2 cellular contexts compared by ENCODE assay signal in genomic region chr17:17797119-17797809, GRCh38.
TF ChIP-seq lines count a peak whose summit lies in the region.

No MANE protein-coding gene starts in this region.

TF ChIP-seq in HCT116, 20 proteins besides CTCF, POLR2A, EP300 and RAD21:
- TF ChIP-seq, protein P1, sequence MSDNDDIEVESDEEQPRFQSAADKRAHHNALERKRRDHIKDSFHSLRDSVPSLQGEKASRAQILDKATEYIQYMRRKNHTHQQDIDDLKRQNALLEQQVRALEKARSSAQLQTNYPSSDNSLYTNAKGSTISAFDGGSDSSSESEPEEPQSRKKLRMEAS (IDR thresholded peaks at IDR 0.05), result no peak
- TF ChIP-seq FOSL1 (IDR thresholded peaks at IDR 0.05; ENCODE audit: low read depth) (no peak), POLR2AphosphoS5 (IDR thresholded peaks at IDR 0.05; ENCODE audit: low read depth, low read length) (no peak), TCF7L2 (IDR thresholded peaks at IDR 0.05; ENCODE audit: borderline replicate concordance, extremely low read depth, insufficient read depth, insufficient read length) (no peak), ZFX (IDR thresholded peaks at IDR 0.05) (no peak), ZNF274 (IDR thresholded peaks at IDR 0.05; ENCODE audit: low read depth, low read length) (no peak), YY1 (IDR thresholded peaks at IDR 0.05; ENCODE audit: extremely low read depth, insufficient replicate concordance, low read depth, low read length) (no peak), EZH2 (IDR thresholded peaks at IDR 0.05) (no peak)
- TF ChIP-seq, protein P2, sequence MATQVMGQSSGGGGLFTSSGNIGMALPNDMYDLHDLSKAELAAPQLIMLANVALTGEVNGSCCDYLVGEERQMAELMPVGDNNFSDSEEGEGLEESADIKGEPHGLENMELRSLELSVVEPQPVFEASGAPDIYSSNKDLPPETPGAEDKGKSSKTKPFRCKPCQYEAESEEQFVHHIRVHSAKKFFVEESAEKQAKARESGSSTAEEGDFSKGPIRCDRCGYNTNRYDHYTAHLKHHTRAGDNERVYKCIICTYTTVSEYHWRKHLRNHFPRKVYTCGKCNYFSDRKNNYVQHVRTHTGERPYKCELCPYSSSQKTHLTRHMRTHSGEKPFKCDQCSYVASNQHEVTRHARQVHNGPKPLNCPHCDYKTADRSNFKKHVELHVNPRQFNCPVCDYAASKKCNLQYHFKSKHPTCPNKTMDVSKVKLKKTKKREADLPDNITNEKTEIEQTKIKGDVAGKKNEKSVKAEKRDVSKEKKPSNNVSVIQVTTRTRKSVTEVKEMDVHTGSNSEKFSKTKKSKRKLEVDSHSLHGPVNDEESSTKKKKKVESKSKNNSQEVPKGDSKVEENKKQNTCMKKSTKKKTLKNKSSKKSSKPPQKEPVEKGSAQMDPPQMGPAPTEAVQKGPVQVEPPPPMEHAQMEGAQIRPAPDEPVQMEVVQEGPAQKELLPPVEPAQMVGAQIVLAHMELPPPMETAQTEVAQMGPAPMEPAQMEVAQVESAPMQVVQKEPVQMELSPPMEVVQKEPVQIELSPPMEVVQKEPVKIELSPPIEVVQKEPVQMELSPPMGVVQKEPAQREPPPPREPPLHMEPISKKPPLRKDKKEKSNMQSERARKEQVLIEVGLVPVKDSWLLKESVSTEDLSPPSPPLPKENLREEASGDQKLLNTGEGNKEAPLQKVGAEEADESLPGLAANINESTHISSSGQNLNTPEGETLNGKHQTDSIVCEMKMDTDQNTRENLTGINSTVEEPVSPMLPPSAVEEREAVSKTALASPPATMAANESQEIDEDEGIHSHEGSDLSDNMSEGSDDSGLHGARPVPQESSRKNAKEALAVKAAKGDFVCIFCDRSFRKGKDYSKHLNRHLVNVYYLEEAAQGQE (IDR thresholded peaks at IDR 0.05; ENCODE audit: low read depth), result no peak
- TF ChIP-seq, protein P3, sequence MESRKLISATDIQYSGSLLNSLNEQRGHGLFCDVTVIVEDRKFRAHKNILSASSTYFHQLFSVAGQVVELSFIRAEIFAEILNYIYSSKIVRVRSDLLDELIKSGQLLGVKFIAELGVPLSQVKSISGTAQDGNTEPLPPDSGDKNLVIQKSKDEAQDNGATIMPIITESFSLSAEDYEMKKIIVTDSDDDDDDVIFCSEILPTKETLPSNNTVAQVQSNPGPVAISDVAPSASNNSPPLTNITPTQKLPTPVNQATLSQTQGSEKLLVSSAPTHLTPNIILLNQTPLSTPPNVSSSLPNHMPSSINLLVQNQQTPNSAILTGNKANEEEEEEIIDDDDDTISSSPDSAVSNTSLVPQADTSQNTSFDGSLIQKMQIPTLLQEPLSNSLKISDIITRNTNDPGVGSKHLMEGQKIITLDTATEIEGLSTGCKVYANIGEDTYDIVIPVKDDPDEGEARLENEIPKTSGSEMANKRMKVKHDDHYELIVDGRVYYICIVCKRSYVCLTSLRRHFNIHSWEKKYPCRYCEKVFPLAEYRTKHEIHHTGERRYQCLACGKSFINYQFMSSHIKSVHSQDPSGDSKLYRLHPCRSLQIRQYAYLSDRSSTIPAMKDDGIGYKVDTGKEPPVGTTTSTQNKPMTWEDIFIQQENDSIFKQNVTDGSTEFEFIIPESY (IDR thresholded peaks at IDR 0.05; ENCODE audit: extremely low read depth, insufficient replicate concordance, low read length), result no peak

TF ChIP-seq in GM12878, 131 proteins besides CTCF, POLR2A, EP300 and RAD21:
- TF ChIP-seq CREM (IDR thresholded peaks at IDR 0.05; ENCODE audit: low read depth) (no peak), PAX8 (IDR thresholded peaks at IDR 0.05) (no peak), YBX1 (IDR thresholded peaks at IDR 0.05) (no peak), ATF7 (IDR thresholded peaks at IDR 0.05; ENCODE audit: low read depth) (no peak), IKZF2 (IDR thresholded peaks at IDR 0.05) (no peak), RBBP5 (conservative IDR thresholded peaks at IDR 0.05) (no peak), RFX5 (IDR thresholded peaks at IDR 0.05; ENCODE audit: low read depth, low read length) (no peak), ZSCAN29 (IDR thresholded peaks at IDR 0.05) (no peak), ZNF384 (IDR thresholded peaks at IDR 0.05; ENCODE audit: borderline replicate concordance, low read depth, low read length) (no peak), SMC3 (IDR thresholded peaks at IDR 0.05; ENCODE audit: borderline replicate concordance, low read length) (no peak), GATAD2B (conservative IDR thresholded peaks at IDR 0.05; ENCODE audit: low read depth) (no peak), SRF (IDR thresholded peaks at IDR 0.05; ENCODE audit: low read depth in 2 of 2, low read length in 2 of 2) (no peak), TCF3 (IDR thresholded peaks at IDR 0.05; ENCODE audit: borderline replicate concordance, insufficient read depth, low read depth, low read length) (no peak), CBX5 (IDR thresholded peaks at IDR 0.05; ENCODE audit: low read depth) (no peak), EZH2 (IDR thresholded peaks at IDR 0.05; ENCODE audit: borderline replicate concordance, control insufficient read depth, low read depth, low read length) (no peak), TCF12 (IDR thresholded peaks at IDR 0.05; ENCODE audit: low read depth, low read length) (no peak)
- TF ChIP-seq, protein P4, sequence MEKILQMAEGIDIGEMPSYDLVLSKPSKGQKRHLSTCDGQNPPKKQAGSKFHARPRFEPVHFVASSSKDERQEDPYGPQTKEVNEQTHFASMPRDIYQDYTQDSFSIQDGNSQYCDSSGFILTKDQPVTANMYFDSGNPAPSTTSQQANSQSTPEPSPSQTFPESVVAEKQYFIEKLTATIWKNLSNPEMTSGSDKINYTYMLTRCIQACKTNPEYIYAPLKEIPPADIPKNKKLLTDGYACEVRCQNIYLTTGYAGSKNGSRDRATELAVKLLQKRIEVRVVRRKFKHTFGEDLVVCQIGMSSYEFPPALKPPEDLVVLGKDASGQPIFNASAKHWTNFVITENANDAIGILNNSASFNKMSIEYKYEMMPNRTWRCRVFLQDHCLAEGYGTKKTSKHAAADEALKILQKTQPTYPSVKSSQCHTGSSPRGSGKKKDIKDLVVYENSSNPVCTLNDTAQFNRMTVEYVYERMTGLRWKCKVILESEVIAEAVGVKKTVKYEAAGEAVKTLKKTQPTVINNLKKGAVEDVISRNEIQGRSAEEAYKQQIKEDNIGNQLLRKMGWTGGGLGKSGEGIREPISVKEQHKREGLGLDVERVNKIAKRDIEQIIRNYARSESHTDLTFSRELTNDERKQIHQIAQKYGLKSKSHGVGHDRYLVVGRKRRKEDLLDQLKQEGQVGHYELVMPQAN (conservative IDR thresholded peaks at IDR 0.05), result no peak
- TF ChIP-seq, protein P2 (IDR thresholded peaks at IDR 0.05; ENCODE audit: low read depth, low read length), result no peak
- TF ChIP-seq, protein P5, sequence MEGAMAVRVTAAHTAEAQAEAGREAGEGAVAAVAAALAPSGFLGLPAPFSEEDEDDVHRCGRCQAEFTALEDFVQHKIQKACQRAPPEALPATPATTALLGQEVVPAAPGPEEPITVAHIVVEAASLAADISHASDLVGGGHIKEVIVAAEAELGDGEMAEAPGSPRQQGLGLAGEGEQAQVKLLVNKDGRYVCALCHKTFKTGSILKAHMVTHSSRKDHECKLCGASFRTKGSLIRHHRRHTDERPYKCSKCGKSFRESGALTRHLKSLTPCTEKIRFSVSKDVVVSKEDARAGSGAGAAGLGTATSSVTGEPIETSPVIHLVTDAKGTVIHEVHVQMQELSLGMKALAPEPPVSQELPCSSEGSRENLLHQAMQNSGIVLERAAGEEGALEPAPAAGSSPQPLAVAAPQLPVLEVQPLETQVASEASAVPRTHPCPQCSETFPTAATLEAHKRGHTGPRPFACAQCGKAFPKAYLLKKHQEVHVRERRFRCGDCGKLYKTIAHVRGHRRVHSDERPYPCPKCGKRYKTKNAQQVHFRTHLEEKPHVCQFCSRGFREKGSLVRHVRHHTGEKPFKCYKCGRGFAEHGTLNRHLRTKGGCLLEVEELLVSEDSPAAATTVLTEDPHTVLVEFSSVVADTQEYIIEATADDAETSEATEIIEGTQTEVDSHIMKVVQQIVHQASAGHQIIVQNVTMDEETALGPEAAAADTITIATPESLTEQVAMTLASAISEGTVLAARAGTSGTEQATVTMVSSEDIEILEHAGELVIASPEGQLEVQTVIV (IDR thresholded peaks at IDR 0.05; ENCODE audit: borderline replicate concordance, partially characterized antibody), result no peak
- TF ChIP-seq, protein P6, sequence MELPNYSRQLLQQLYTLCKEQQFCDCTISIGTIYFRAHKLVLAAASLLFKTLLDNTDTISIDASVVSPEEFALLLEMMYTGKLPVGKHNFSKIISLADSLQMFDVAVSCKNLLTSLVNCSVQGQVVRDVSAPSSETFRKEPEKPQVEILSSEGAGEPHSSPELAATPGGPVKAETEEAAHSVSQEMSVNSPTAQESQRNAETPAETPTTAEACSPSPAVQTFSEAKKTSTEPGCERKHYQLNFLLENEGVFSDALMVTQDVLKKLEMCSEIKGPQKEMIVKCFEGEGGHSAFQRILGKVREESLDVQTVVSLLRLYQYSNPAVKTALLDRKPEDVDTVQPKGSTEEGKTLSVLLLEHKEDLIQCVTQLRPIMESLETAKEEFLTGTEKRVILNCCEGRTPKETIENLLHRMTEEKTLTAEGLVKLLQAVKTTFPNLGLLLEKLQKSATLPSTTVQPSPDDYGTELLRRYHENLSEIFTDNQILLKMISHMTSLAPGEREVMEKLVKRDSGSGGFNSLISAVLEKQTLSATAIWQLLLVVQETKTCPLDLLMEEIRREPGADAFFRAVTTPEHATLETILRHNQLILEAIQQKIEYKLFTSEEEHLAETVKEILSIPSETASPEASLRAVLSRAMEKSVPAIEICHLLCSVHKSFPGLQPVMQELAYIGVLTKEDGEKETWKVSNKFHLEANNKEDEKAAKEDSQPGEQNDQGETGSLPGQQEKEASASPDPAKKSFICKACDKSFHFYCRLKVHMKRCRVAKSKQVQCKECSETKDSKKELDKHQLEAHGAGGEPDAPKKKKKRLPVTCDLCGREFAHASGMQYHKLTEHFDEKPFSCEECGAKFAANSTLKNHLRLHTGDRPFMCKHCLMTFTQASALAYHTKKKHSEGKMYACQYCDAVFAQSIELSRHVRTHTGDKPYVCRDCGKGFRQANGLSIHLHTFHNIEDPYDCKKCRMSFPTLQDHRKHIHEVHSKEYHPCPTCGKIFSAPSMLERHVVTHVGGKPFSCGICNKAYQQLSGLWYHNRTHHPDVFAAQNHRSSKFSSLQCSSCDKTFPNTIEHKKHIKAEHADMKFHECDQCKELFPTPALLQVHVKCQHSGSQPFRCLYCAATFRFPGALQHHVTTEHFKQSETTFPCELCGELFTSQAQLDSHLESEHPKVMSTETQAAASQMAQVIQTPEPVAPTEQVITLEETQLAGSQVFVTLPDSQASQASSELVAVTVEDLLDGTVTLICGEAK (IDR thresholded peaks at IDR 0.05; ENCODE audit: borderline replicate concordance), result no peak
